In genomic region chr7:105531797-105532671, GRCh38 we compare ENCODE assay signal across 1 cellular context.
TF ChIP-seq lines count a peak whose summit lies in the region.

RINT1 (plus strand) TSS chr7:105532201; CDS start chr7:105532316, 115 bp downstream.

TF ChIP-seq in HepG2, 621 proteins besides CTCF, POLR2A, EP300 and RAD21 (continued from another document):
- TF ChIP-seq, protein P1, sequence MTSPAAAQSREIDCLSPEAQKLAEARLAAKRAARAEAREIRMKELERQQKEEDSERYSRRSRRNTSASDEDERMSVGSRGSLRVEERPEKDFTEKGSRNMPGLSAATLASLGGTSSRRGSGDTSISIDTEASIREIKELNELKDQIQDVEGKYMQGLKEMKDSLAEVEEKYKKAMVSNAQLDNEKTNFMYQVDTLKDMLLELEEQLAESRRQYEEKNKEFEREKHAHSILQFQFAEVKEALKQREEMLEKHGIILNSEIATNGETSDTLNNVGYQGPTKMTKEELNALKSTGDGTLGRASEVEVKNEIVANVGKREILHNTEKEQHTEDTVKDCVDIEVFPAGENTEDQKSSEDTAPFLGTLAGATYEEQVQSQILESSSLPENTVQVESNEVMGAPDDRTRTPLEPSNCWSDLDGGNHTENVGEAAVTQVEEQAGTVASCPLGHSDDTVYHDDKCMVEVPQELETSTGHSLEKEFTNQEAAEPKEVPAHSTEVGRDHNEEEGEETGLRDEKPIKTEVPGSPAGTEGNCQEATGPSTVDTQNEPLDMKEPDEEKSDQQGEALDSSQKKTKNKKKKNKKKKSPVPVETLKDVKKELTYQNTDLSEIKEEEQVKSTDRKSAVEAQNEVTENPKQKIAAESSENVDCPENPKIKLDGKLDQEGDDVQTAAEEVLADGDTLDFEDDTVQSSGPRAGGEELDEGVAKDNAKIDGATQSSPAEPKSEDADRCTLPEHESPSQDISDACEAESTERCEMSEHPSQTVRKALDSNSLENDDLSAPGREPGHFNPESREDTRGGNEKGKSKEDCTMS (CRISPR knock-in tag; conservative IDR thresholded peaks at IDR 0.05), result no peak
- peak; percentile 53; the same call in 1 of the 2 replicates for TF ChIP-seq ZBED4 (CRISPR knock-in tag; IDR thresholded peaks at IDR 0.05; ENCODE audit: borderline replicate concordance)
- no peak for TF ChIP-seq JARID2 (CRISPR knock-in tag; IDR thresholded peaks at IDR 0.05; ENCODE audit: insufficient replicate concordance)
- TF ChIP-seq STAT6 (CRISPR knock-in tag; IDR thresholded peaks at IDR 0.05; ENCODE audit: borderline replicate concordance), result no peak; the same call in 1 of the 2 replicates
- no peak for TF ChIP-seq ZNF260 (CRISPR knock-in tag; IDR thresholded peaks at IDR 0.05; ENCODE audit: borderline replicate concordance, low read depth)
- TF ChIP-seq ZMYM2 (CRISPR knock-in tag; IDR thresholded peaks at IDR 0.05), result no peak
- TF ChIP-seq HDAC2 (CRISPR knock-in tag; IDR thresholded peaks at IDR 0.05), result peak; percentile 80
- TF ChIP-seq DRAP1 (CRISPR knock-in tag; IDR thresholded peaks at IDR 0.05), result peak; percentile 84; the same call in 1 of the 2 replicates
- TF ChIP-seq MYNN (CRISPR knock-in tag; IDR thresholded peaks at IDR 0.05; ENCODE audit: low read depth), result peak; percentile 98; the same call in 1 of the 2 replicates
- no peak for TF ChIP-seq FOXJ3 (CRISPR knock-in tag; IDR thresholded peaks at IDR 0.05; ENCODE audit: borderline replicate concordance)
- no peak for TF ChIP-seq ZNF382 (CRISPR knock-in tag; IDR thresholded peaks at IDR 0.05; ENCODE audit: borderline replicate concordance)
- peak; percentile 84; the same call in 1 of the 2 replicates for TF ChIP-seq SMAD1 (CRISPR knock-in tag; IDR thresholded peaks at IDR 0.05; ENCODE audit: borderline replicate concordance, low read depth)
- no peak for TF ChIP-seq ZNF143 (CRISPR knock-in tag; IDR thresholded peaks at IDR 0.05)
- TF ChIP-seq KLF13 (CRISPR knock-in tag; IDR thresholded peaks at IDR 0.05), result no peak
- TF ChIP-seq ZNF343 (CRISPR knock-in tag; IDR thresholded peaks at IDR 0.05), result 0 out of 2 replicates have a peak, but pooled peaks have one; percentile 44
- TF ChIP-seq HOXA7 (CRISPR knock-in tag; IDR thresholded peaks at IDR 0.05), result no peak
- no peak for TF ChIP-seq ZNF367 (CRISPR knock-in tag; IDR thresholded peaks at IDR 0.05; ENCODE audit: borderline replicate concordance)
- peak; percentile 85 for TF ChIP-seq HOXA9 (CRISPR knock-in tag; IDR thresholded peaks at IDR 0.05; ENCODE audit: borderline replicate concordance)
- TF ChIP-seq ZNF781 (CRISPR knock-in tag; IDR thresholded peaks at IDR 0.05; ENCODE audit: borderline replicate concordance, not compliant biosample characterization), result peak; percentile 49
- TF ChIP-seq, protein P2, sequence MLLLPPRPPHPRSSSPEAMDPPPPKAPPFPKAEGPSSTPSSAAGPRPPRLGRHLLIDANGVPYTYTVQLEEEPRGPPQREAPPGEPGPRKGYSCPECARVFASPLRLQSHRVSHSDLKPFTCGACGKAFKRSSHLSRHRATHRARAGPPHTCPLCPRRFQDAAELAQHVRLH (CRISPR knock-in tag; IDR thresholded peaks at IDR 0.05; ENCODE audit: borderline replicate concordance, low read depth), result peak; percentile 90
- TF ChIP-seq MLX (CRISPR knock-in tag; IDR thresholded peaks at IDR 0.05), result peak; percentile 58
- no peak for TF ChIP-seq HES4 (CRISPR knock-in tag; IDR thresholded peaks at IDR 0.05; ENCODE audit: borderline replicate concordance)
- TF ChIP-seq THAP7 (CRISPR knock-in tag; IDR thresholded peaks at IDR 0.05), result peak; percentile 74; the same call in 1 of the 2 replicates
- TF ChIP-seq PRPF4 (IDR thresholded peaks at IDR 0.05; ENCODE audit: low read depth, low read length, poor library complexity, severe bottlenecking), result no peak
- TF ChIP-seq ZKSCAN1 (IDR thresholded peaks at IDR 0.05; ENCODE audit: low read length), result no peak; the same call in none of the 2 replicates
- TF ChIP-seq ZNF564 (CRISPR knock-in tag; IDR thresholded peaks at IDR 0.05), result peak; percentile 67; the same call in 1 of the 2 replicates
- TF ChIP-seq ZSCAN21 (CRISPR knock-in tag; IDR thresholded peaks at IDR 0.05; ENCODE audit: borderline replicate concordance), result peak; percentile 94
- peak; percentile 58; the same call in 1 of the 2 replicates for TF ChIP-seq ATF3 (CRISPR knock-in tag; IDR thresholded peaks at IDR 0.05)
- TF ChIP-seq, protein P3, sequence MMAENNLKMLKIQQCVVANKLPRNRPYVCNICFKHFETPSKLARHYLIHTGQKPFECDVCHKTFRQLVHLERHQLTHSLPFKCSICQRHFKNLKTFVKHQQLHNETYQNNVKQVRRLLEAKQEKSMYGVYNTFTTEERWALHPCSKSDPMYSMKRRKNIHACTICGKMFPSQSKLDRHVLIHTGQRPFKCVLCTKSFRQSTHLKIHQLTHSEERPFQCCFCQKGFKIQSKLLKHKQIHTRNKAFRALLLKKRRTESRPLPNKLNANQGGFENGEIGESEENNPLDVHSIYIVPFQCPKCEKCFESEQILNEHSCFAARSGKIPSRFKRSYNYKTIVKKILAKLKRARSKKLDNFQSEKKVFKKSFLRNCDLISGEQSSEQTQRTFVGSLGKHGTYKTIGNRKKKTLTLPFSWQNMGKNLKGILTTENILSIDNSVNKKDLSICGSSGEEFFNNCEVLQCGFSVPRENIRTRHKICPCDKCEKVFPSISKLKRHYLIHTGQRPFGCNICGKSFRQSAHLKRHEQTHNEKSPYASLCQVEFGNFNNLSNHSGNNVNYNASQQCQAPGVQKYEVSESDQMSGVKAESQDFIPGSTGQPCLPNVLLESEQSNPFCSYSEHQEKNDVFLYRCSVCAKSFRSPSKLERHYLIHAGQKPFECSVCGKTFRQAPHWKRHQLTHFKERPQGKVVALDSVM (CRISPR knock-in tag; IDR thresholded peaks at IDR 0.05), result peak; percentile 85
- TF ChIP-seq ZNF615 (CRISPR knock-in tag; IDR thresholded peaks at IDR 0.05; ENCODE audit: borderline replicate concordance), result no peak
- no peak for TF ChIP-seq ATM (IDR thresholded peaks at IDR 0.05; ENCODE audit: borderline replicate concordance)
- TF ChIP-seq ZFX (CRISPR knock-in tag; IDR thresholded peaks at IDR 0.05; ENCODE audit: low read depth), result peak; percentile 99
- no peak for TF ChIP-seq SSRP1 (CRISPR knock-in tag; IDR thresholded peaks at IDR 0.05)
- TF ChIP-seq DNMT3B (CRISPR knock-in tag; conservative IDR thresholded peaks at IDR 0.05), result no peak
